In the genomic region with DNA sequence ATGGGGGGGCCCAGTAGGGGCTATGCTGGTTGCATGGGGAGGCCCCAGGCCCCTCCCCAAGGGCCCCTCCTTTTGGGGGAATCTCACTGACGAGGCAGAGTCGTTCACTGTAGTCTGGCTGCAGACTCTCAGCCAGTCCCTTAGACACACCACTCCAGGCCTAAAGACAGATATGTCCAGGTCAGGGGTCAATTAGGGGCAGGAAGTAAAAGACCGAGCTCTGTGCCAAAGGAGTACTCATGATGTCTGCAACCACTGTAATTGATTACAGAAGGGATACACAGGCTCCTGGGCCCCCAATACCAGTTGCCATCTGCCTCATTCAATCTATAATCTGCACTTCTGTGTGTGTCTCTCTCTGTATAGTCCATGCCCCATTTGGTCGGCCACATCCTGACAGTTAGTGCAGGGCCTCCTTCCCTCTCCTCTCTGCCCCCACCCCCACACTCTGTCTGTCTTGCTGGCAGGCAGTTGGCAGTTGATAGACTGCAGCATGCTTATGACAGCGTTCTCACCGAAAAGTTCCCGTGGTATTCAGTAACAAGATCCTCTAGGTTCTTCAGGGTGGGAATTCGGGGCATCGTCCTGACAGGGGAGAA, we compare ENCODE assay signal across 13 cellular contexts. TPM values are rescaled to one million over a fixed set of nuclear protein-coding genes. Genes with fewer than 3 reads are reported as not detected.
DNase-seq lines count a peak whose midpoint lies in the region; ATAC-seq and TF ChIP-seq lines count a peak whose summit lies in the region.
"Had no signal": no experiment of that assay in that cellular context is flagged by ENCODE, and none has a peak within 500 bp of the region (broad histone marks: within the 10 kb centered on the region; RNA-seq: fewer than 3 reads in every experiment).

No MANE protein-coding gene starts in this region.

- H3K27me3 Mint-ChIP-seq in activated B cell treated with CpG ODN at 0.5 μM for 24 hours: no peaks in the 10 kb centered on the region
- peaks cover 20 to 31% (median 20%) of the 10 kb centered on the region in 3 donors for H3K27me3 Mint-ChIP-seq in immature natural killer cell (ENCODE audit: low read depth in 3 of 3)
- H3K27me3 Mint-ChIP-seq in type B pancreatic cell: no peaks in the 10 kb centered on the region
- no peaks in the 10 kb centered on the region for H3K27me3 Mint-ChIP-seq in osteocyte (ENCODE audit: unreplicated experiment)

- H3K4me3 Mint-ChIP-seq in activated B cell treated with CpG ODN at 0.5 μM for 24 hours: peak overlapping the region; percentile 95
- H3K4me3 Mint-ChIP-seq in immature natural killer cell: peak overlapping the region; percentile 88 to 97 (median 94)
- peak overlapping the region; percentile 6 for H3K4me3 Mint-ChIP-seq in type B pancreatic cell
- no peak overlapping the region for H3K4me3 Mint-ChIP-seq in osteocyte (ENCODE audit: unreplicated experiment)

- ATAC-seq in activated B cell treated with CpG ODN at 0.5 μM for 24 hours (ENCODE audit: low read depth) (no peak), GM18517 (IDR thresholded peaks at IDR 0.05; ENCODE audit: unreplicated experiment) (no peak)
- ATAC-seq: HCT116, left lobe of liver had no signal

- peak; percentile 59 for DNase-seq in stimulated activated CD4-positive, alpha-beta T cell treated with anti-CD3 and anti-CD28 coated beads, Interleukin-15, amount 100 ng/mL, for 24 hours
- no peak for DNase-seq in stimulated activated CD4-positive, alpha-beta T cell treated with anti-CD3 and anti-CD28 coated beads, Interleukin-2, amount 100 ng/mL, for 48 hours
- DNase-seq in activated B cell treated with CpG ODN at 0.5 μM for 24 hours (no peak), immature natural killer cell (peak; percentile 45 to 60 (median 46)), type B pancreatic cell (ENCODE audit: extremely low spot score, unreplicated experiment) (no peak), SHP77 (lab: John Stamatoyannopoulos, UW) (no peak), osteocyte (ENCODE audit: extremely low spot score, unreplicated experiment) (no peak)
- DNase-seq: amniotic stem cell, NCI-H2107, testis had no signal

- intact Hi-C loops in activated B cell treated with CpG ODN at 0.5 μM for 24 hours (cut with micrococcal nuclease): no loop called here

- CTCF ChIA-PET in activated B cell treated with CpG ODN at 0.5 μM for 24 hours (lab: Charles Lee): no interaction called here

- H3K4me1 Mint-ChIP-seq in activated B cell treated with CpG ODN at 0.5 μM for 24 hours: peaks cover 89% of the 10 kb centered on the region
- H3K4me1 Mint-ChIP-seq in immature natural killer cell: peaks cover 86 to 97% of the 10 kb centered on the region in 2 donors
- peaks cover 25% of the 10 kb centered on the region for H3K4me1 Mint-ChIP-seq in type B pancreatic cell (ENCODE audit: unreplicated experiment)
- peaks cover 12% of the 10 kb centered on the region for H3K4me1 Mint-ChIP-seq in osteocyte (ENCODE audit: unreplicated experiment)

- H3K27ac Mint-ChIP-seq in activated B cell treated with CpG ODN at 0.5 μM for 24 hours: peak overlapping the region; percentile 52
- peak overlapping the region; percentile 94 to 100 (median 99) for H3K27ac Mint-ChIP-seq in immature natural killer cell
- no peak overlapping the region for H3K27ac Mint-ChIP-seq in type B pancreatic cell
- no peak overlapping the region for H3K27ac Mint-ChIP-seq in osteocyte (ENCODE audit: unreplicated experiment)

- TF ChIP-seq CTCF in activated B cell treated with CpG ODN at 0.5 μM for 24 hours (IDR thresholded peaks at IDR 0.05) (no peak), type B pancreatic cell (conservative IDR thresholded peaks at IDR 0.05) (no peak), osteocyte (IDR thresholded peaks at IDR 0.05) (no peak)

- H3K9me3 Mint-ChIP-seq in activated B cell treated with CpG ODN at 0.5 μM for 24 hours (no peaks in the 10 kb centered on the region), immature natural killer cell (no peaks in the 10 kb centered on the region), type B pancreatic cell (peaks cover 7% of the 10 kb centered on the region), osteocyte (ENCODE audit: unreplicated experiment) (no peaks in the 10 kb centered on the region)

- H3K36me3 Mint-ChIP-seq in activated B cell treated with CpG ODN at 0.5 μM for 24 hours (ENCODE audit: low read depth) (peaks cover 56% of the 10 kb centered on the region), immature natural killer cell (peaks cover 5 to 22% (median 22%) of the 10 kb centered on the region in 3 donors), type B pancreatic cell (no peaks in the 10 kb centered on the region), osteocyte (ENCODE audit: unreplicated experiment) (no peaks in the 10 kb centered on the region)

- POLR2A ChIA-PET in activated B cell treated with CpG ODN at 0.5 μM for 24 hours (lab: Charles Lee): interaction anchor here (0.7 kb wide), 1 partner anchor 9 kb away, joined by 3 read pairs; no protein-coding TSS in a partner anchor

RNA-seq across cellular contexts. Expression of gene CXorf65, which starts 1.3 kb away (rescaled TPM):
- 10.0 and 14.5 TPM in 2 replicates for total RNA-seq in activated B cell treated with CpG ODN at 0.5 μM for 24 hours
- 10 to 100 TPM in 1 of 3 donors, 1 to 10 TPM in 1, not detected in 1; 5.6 to 15.2 TPM for polyA plus RNA-seq in immature natural killer cell
- not detected in 2 replicates for total RNA-seq in type B pancreatic cell (ENCODE audit: low replicate concordance)
- total RNA-seq in osteocyte: not detected in 2 replicates
- total RNA-seq: left lobe of liver had no signal

RNA-seq across cellular contexts. Expression of gene IL2RG, which starts 3.5 kb away (rescaled TPM):
- total RNA-seq in activated B cell treated with CpG ODN at 0.5 μM for 24 hours: 261 and 264 TPM in 2 replicates
- 1,000 to 10,000 TPM; 1,102 to 1,755 (median 1,598) TPM for polyA plus RNA-seq in immature natural killer cell
- 1.5 and 5.2 TPM in 2 replicates for total RNA-seq in type B pancreatic cell (ENCODE audit: low replicate concordance)
- not detected in 2 replicates for total RNA-seq in osteocyte

RNA-seq across cellular contexts. Expression of gene MED12, which starts 10.5 kb away (rescaled TPM):
- 81.7 and 102 TPM in 2 replicates for total RNA-seq in activated B cell treated with CpG ODN at 0.5 μM for 24 hours
- polyA plus RNA-seq in immature natural killer cell: 10 to 100 TPM in 1 of 3 donors, 1 to 10 TPM in 1, not detected in 1; 8.6 to 21.5 TPM
- 44.1 and 77.2 TPM in 2 replicates for total RNA-seq in type B pancreatic cell (ENCODE audit: low replicate concordance)
- total RNA-seq in osteocyte: 50.3 and 58.5 TPM in 2 replicates

RNA-seq across cellular contexts. Expression of gene FOXO4, which starts 12.2 kb away (rescaled TPM):
- total RNA-seq in activated B cell treated with CpG ODN at 0.5 μM for 24 hours (10.1 and 16.1 TPM in 2 replicates), type B pancreatic cell (ENCODE audit: low replicate concordance) (18.8 and 34.1 TPM in 2 replicates), osteocyte (17.1 and 23.3 TPM in 2 replicates)
- polyA plus RNA-seq in immature natural killer cell: 1 to 10 TPM; 1.8 to 6.5 (median 2.9) TPM

RNA-seq across cellular contexts. Expression of gene NLGN3, which starts 36.8 kb away (rescaled TPM):
- total RNA-seq in activated B cell treated with CpG ODN at 0.5 μM for 24 hours (0.46 and 0.67 TPM in 2 replicates), type B pancreatic cell (ENCODE audit: low replicate concordance) (0.86 and 17.9 TPM in 2 replicates), osteocyte (0.51 and 1.1 TPM in 2 replicates)
- under 1 TPM in 2 of 3 donors, not detected in 1; 0.07 to 0.08 TPM for polyA plus RNA-seq in immature natural killer cell

Comparison
In these comparisons a context has a peak if more than half of its experiments do, and no peak if none do; other contexts are left out.
1. DNase-seq: peak in stimulated activated CD4-positive, alpha-beta T cell treated with anti-CD3 and anti-CD28 coated beads, Interleukin-15, amount 100 ng/mL, for 24 hours (single experiment) and immature natural killer cell (3 of 3); none in stimulated activated CD4-positive, alpha-beta T cell treated with anti-CD3 and anti-CD28 coated beads, Interleukin-2, amount 100 ng/mL, for 48 hours (0 of 2), activated B cell treated with CpG ODN at 0.5 μM for 24 hours (single experiment), type B pancreatic cell (single experiment), SHP77 (0 of 2) and osteocyte (single experiment).
2. H3K27ac Mint-ChIP-seq: peak in activated B cell treated with CpG ODN at 0.5 μM for 24 hours (single experiment) and immature natural killer cell (6 of 6); none in type B pancreatic cell (single experiment) and osteocyte (single experiment).
3. RNA of gene IL2RG, which starts 3.5 kb away (total RNA-seq): 261 to 264 TPM in activated B cell treated with CpG ODN at 0.5 μM for 24 hours; 1.5 to 5.2 TPM in type B pancreatic cell and not detected in osteocyte; every median in the first group is over 10 times any median in the second.